ENCODE assay signal across 29 cellular contexts in genomic region chr17:49612721-49613120, GRCh38. TPM values are rescaled to one million over a fixed set of nuclear protein-coding genes. Genes with fewer than 3 reads are reported as not detected.
DNase-seq lines count a peak whose midpoint lies in the region; ATAC-seq and TF ChIP-seq lines count a peak whose summit lies in the region.
"Had no signal": no experiment of that assay in that cellular context is flagged by ENCODE, and none has a peak within 500 bp of the region (broad histone marks: within the 10 kb centered on the region; RNA-seq: fewer than 3 reads in every experiment).

No MANE protein-coding gene starts in this region.

- no peak overlapping the region for H2AFZ ChIP-seq in IMR-90 (replicated peaks; ENCODE audit: low read length, poor library complexity)
- H2AFZ ChIP-seq: GM23338 had no signal

- dilution Hi-C loops in IMR-90 (cut with HindIII; ENCODE audit: low sequenced_read_pairs, unreplicated experiment), result no loop called here

- no peaks in the 10 kb centered on the region for H3K27me3 Mint-ChIP-seq in activated CD8-positive, alpha-beta T cell treated with anti-CD3 and anti-CD28 coated beads, Interleukin-2, amount 10 ng/mL, durations not matched to agents 7 days and 5 days (ENCODE audit: low read depth)
- H3K27me3 Mint-ChIP-seq: activated CD8-positive, alpha-beta memory T cell treated with anti-CD3 and anti-CD28 coated beads, Interleukin-2, amount 10 ng/mL, durations not matched to agents 7 days and 5 days had no signal

- POLR2A ChIA-PET in IMR-90 (lab: Charles Lee; ENCODE audit: unreplicated experiment), result interaction anchor here (0.5 kb wide), 1 partner anchor 65 kb away, joined by 6 read pairs; no protein-coding TSS in a partner anchor
- POLR2A ChIA-PET in activated CD8-positive, alpha-beta T cell treated with anti-CD3 and anti-CD28 coated beads, Interleukin-2, amount 10 ng/mL, durations not matched to agents 7 days and 5 days (lab: Charles Lee), result no interaction called here

- peaks cover 17 to 22% of the 10 kb centered on the region in 2 experiments for H3K79me1 ChIP-seq in IMR-90 (ENCODE audit: low read depth in 1 of 2, low read length in 2 of 2)

- no peak overlapping the region for H3K4me3 ChIP-seq in IMR-90 (ENCODE audit: insufficient read depth, low read depth, low read length)
- H3K4me3 ChIP-seq in coronary artery, result no peak overlapping the region
- no peak overlapping the region for H3K4me3 ChIP-seq in thyroid gland (replicated peaks in 1 of 3)
- H3K4me3 ChIP-seq: dorsolateral prefrontal cortex, GM23338, SJSA1 had no signal

- H3K4me1 ChIP-seq in IMR-90 (ENCODE audit: control insufficient read depth, insufficient read depth, low read length), result no peaks in the 10 kb centered on the region
- peaks cover 25 to 64% of the 10 kb centered on the region in 2 donors for H3K4me1 ChIP-seq in thyroid gland
- H3K4me1 ChIP-seq: SJSA1 had no signal

- WGBS in IMR-90 (ENCODE audit: extremely low coverage in 2 of 2, insufficient read length in 1 of 2), 2 experiments, result no CpG with 5 or more reads among the region's 1 CpG
- 76 to 81% methylated on average over 1 of the region's 1 CpG for WGBS in thyroid gland, 2 donors

- no peak overlapping the region for H2BK5ac ChIP-seq in IMR-90 (ENCODE audit: low read depth, low read length, poor library complexity, severe bottlenecking)

- H2BK15ac ChIP-seq in IMR-90 (ENCODE audit: low read depth, low read length), result no peak overlapping the region

- H3K27ac ChIP-seq in IMR-90 (ENCODE audit: insufficient read depth, low read length), result no peak overlapping the region
- peak overlapping the region; percentile 6 to 40 for H3K27ac ChIP-seq in coronary artery
- peak overlapping the region in 2 of 3 donors; percentile 20 to 73 for H3K27ac ChIP-seq in thyroid gland
- H3K27ac ChIP-seq: C4-2B, neutrophil, RWPE1, SJSA1, WERI-Rb-1 had no signal

- no peak overlapping the region for H2AK5ac ChIP-seq in IMR-90 (ENCODE audit: low read depth, low read length)

- in situ Hi-C loops in IMR-90 (cut with MboI; ENCODE audit: low sequenced_read_pairs), result no loop called here

- no peak overlapping the region for H3K9ac ChIP-seq in IMR-90 (ENCODE audit: low read depth, low read length)

- no TSS peak for BruUV-seq in IMR-90 (replicated peaks; lab: Mats Ljungman, UMichigan)

- no peak overlapping the region for H4K5ac ChIP-seq in IMR-90 (ENCODE audit: low read depth, low read length)

- H3K36me3 Mint-ChIP-seq in activated CD8-positive, alpha-beta T cell treated with anti-CD3 and anti-CD28 coated beads, Interleukin-2, amount 10 ng/mL, durations not matched to agents 7 days and 5 days (ENCODE audit: low read depth), result peaks cover 25% of the 10 kb centered on the region

- no peak overlapping the region for H2AK9ac ChIP-seq in IMR-90 (replicated peaks; ENCODE audit: low read depth, low read length, poor library complexity)

- peaks cover 9% of the 10 kb centered on the region for H3K9me1 ChIP-seq in IMR-90 (ENCODE audit: insufficient read depth, low read length)

- H2BK20ac ChIP-seq in IMR-90 (ENCODE audit: low read depth, low read length), result no peak overlapping the region

- no peak overlapping the region for H3K14ac ChIP-seq in IMR-90 (replicated peaks; ENCODE audit: low read depth, low read length)

- ATAC-seq in IMR-90 (ENCODE audit: low read depth), result no peak
- ATAC-seq in activated CD8-positive, alpha-beta T cell treated with anti-CD3 and anti-CD28 coated beads, Interleukin-2, amount 10 ng/mL, durations not matched to agents 7 days and 5 days, result no peak
- ATAC-seq: activated CD8-positive, alpha-beta memory T cell treated with anti-CD3 and anti-CD28 coated beads, Interleukin-2, amount 10 ng/mL, durations not matched to agents 7 days and 5 days; GM23338 had no signal

- H3K4me3 Mint-ChIP-seq in activated CD8-positive, alpha-beta T cell treated with anti-CD3 and anti-CD28 coated beads, Interleukin-2, amount 10 ng/mL, durations not matched to agents 7 days and 5 days, result no peak overlapping the region
- H3K4me3 Mint-ChIP-seq: activated CD8-positive, alpha-beta memory T cell treated with anti-CD3 and anti-CD28 coated beads, Interleukin-2, amount 10 ng/mL, durations not matched to agents 7 days and 5 days; GM23338 had no signal

- TF ChIP-seq RAD21 in IMR-90 (IDR thresholded peaks at IDR 0.05; ENCODE audit: low read length), result no peak

- H3K27ac Mint-ChIP-seq in activated CD8-positive, alpha-beta T cell treated with anti-CD3 and anti-CD28 coated beads, Interleukin-2, amount 10 ng/mL, durations not matched to agents 7 days and 5 days, result no peak overlapping the region
- H3K27ac Mint-ChIP-seq: activated CD8-positive, alpha-beta memory T cell treated with anti-CD3 and anti-CD28 coated beads, Interleukin-2, amount 10 ng/mL, durations not matched to agents 7 days and 5 days; GM23338 had no signal

- H2BK120ac ChIP-seq in IMR-90 (ENCODE audit: low read depth, low read length), result no peak overlapping the region

- CTCF ChIA-PET in IMR-90 (lab: Yijun Ruan, JAX), result interaction anchor here (0.6 to 1.0 kb wide), 2 partner anchors 48 to 52 kb away, joined by 3 to 6 read pairs; no protein-coding TSS in a partner anchor
- CTCF ChIA-PET in activated CD8-positive, alpha-beta T cell treated with anti-CD3 and anti-CD28 coated beads, Interleukin-2, amount 10 ng/mL, durations not matched to agents 7 days and 5 days (lab: Charles Lee), result interaction anchor here (1.5 to 3.7 kb wide), 2 partner anchors 16 to 56 kb away, joined by 6 to 7 read pairs; no protein-coding TSS in a partner anchor

- intact Hi-C loops in IMR-90 (cut with micrococcal nuclease), result no loop called here
- intact Hi-C loops in thyroid gland (cut with DNase I), result no loop called here

- no peaks in the 10 kb centered on the region for H3K27me3 ChIP-seq in IMR-90 (ENCODE audit: control insufficient read depth, insufficient read depth, low read length)
- no peaks in the 10 kb centered on the region for H3K27me3 ChIP-seq in thyroid gland
- H3K27me3 ChIP-seq: dorsolateral prefrontal cortex, neutrophil, SJSA1 had no signal

- H3K9me3 Mint-ChIP-seq in activated CD8-positive, alpha-beta T cell treated with anti-CD3 and anti-CD28 coated beads, Interleukin-2, amount 10 ng/mL, durations not matched to agents 7 days and 5 days (ENCODE audit: insufficient read depth), result no peaks in the 10 kb centered on the region
- H3K9me3 Mint-ChIP-seq: GM23338 had no signal

- no peak overlapping the region for H3K56ac ChIP-seq in IMR-90 (ENCODE audit: extremely low read depth, insufficient read depth, low read length)

- H3K9me3 ChIP-seq in IMR-90 (ENCODE audit: control insufficient read depth, insufficient read depth, low read length), result no peaks in the 10 kb centered on the region
- no peaks in the 10 kb centered on the region for H3K9me3 ChIP-seq in thyroid gland
- H3K9me3 ChIP-seq: neutrophil, SJSA1 had no signal

- TF ChIP-seq CTCF in IMR-90 (conservative IDR thresholded peaks at IDR 0.05; ENCODE audit: low read depth, low read length) (no peak), coronary artery (IDR thresholded peaks at IDR 0.05) (no peak), thyroid gland (IDR thresholded peaks at IDR 0.05) (no peak), GM20000 (IDR thresholded peaks at IDR 0.05; ENCODE audit: extremely low read depth, missing control alignments) (no peak)

- no peak for TF ChIP-seq POLR2A in IMR-90 (IDR thresholded peaks at IDR 0.05; ENCODE audit: low read depth, low read length)
- TF ChIP-seq POLR2A in thyroid gland (IDR thresholded peaks at IDR 0.05), result no peak

- H3K4me2 ChIP-seq in IMR-90 (ENCODE audit: low read depth, low read length), result no peak overlapping the region
- H3K4me2 ChIP-seq: GM23338 had no signal

- no peak overlapping the region for H4K8ac ChIP-seq in IMR-90 (ENCODE audit: low read depth in 2 of 2, low read length in 2 of 2)

- no peaks in the 10 kb centered on the region for H3K4me1 Mint-ChIP-seq in activated CD8-positive, alpha-beta T cell treated with anti-CD3 and anti-CD28 coated beads, Interleukin-2, amount 10 ng/mL, durations not matched to agents 7 days and 5 days (ENCODE audit: low read depth)
- H3K4me1 Mint-ChIP-seq: activated CD8-positive, alpha-beta memory T cell treated with anti-CD3 and anti-CD28 coated beads, Interleukin-2, amount 10 ng/mL, durations not matched to agents 7 days and 5 days; GM23338 had no signal

- H3K36me3 ChIP-seq in IMR-90 (ENCODE audit: control insufficient read depth, insufficient read depth, low read length) (peaks cover 23% of the 10 kb centered on the region), thyroid gland (peaks cover 0 to 4% of the 10 kb centered on the region in 2 donors)

- H3K18ac ChIP-seq in IMR-90 (ENCODE audit: low read depth, low read length), result no peak overlapping the region

- H3K23ac ChIP-seq in IMR-90 (ENCODE audit: low read depth, low read length), result 0 out of 2 replicates have a peak overlapping the region, but pooled peaks have one; percentile 25

- DNase-seq in IMR-90 (no peak), coronary artery (ENCODE audit: low spot score) (no peak), left kidney (ENCODE audit: low read depth, low spot score) (peak; percentile 40), thyroid gland (no peak), globus pallidus (ENCODE audit: low spot score) (no peak), GM20000 (ENCODE audit: low spot score) (no peak), GOT3 (lab: John Stamatoyannopoulos, UW) (no peak)
- no peak for DNase-seq in activated CD8-positive, alpha-beta T cell treated with anti-CD3 and anti-CD28 coated beads, Interleukin-2, amount 10 ng/mL, durations not matched to agents 7 days and 5 days
- DNase-seq: activated CD4-positive, alpha-beta T cell treated with anti-CD3 and anti-CD28 coated beads for 48 hours; activated CD8-positive, alpha-beta memory T cell treated with anti-CD3 and anti-CD28 coated beads, Interleukin-2, amount 10 ng/mL, durations not matched to agents 7 days and 5 days; activated T-cell treated with anti-CD3 and anti-CD28 coated beads, Interleukin-2, amount 50 U/mL, for 48 hours; cerebellar nuclear complex; DMS79 treated with DMSO at 0.1 percent for 48 hours; dorsolateral prefrontal cortex; GF-D8; glutamatergic neuron; NCI-H1092; NCI-H1694 treated with DMSO at 0.1 percent for 48 hours; NCI-H446 treated with DMSO at 0.1 percent for 48 hours; NCI-H82; stimulated activated CD4-positive, alpha-beta T cell treated with anti-CD3 and anti-CD28 coated beads, Interleukin-4, amount 100 ng/mL, for 24 hours; T-helper 9 cell; WERI-Rb-1 had no signal

- H4K91ac ChIP-seq in IMR-90 (ENCODE audit: insufficient read depth, low read depth, low read length), result no peak overlapping the region

- H3K4ac ChIP-seq in IMR-90 (ENCODE audit: low read depth, low read length), result no peak overlapping the region

- 0 out of 2 replicates have a peak, but pooled peaks cover 8% of the 10 kb centered on the region for H4K20me1 ChIP-seq in IMR-90 (ENCODE audit: insufficient read depth, low read length)

TF ChIP-seq in IMR-90, 13 proteins besides CTCF, POLR2A, EP300 and RAD21:
- no peak for TF ChIP-seq NFE2L2 (IDR thresholded peaks at IDR 0.05; ENCODE audit: low read depth, low read length)
TF ChIP-seq in IMR-90: peak in this region for 0.

RNA-seq across cellular contexts. Expression of gene NXPH3, which starts 37.0 kb away (rescaled TPM):
- 0.18 and 0.28 TPM in 2 replicates for total RNA-seq in IMR-90 (2012; rRNA removed)
- polyA plus RNA-seq in IMR-90 (2012; rRNA removed), result 0.20 and 0.31 TPM in 2 replicates
- 0.22 and 0.25 TPM in 2 replicates for polyA plus RNA-seq in IMR-90 (2012; cell fraction: cytosol; rRNA removed)
- polyA plus RNA-seq in IMR-90 (2012; cell fraction: nucleus; rRNA removed; ENCODE audit: low replicate concordance), result 0.03 and 0.14 TPM in 2 replicates
- 1 to 10 TPM; 1.0 to 5.1 (median 1.2) TPM for total RNA-seq in thyroid gland
- not detected for total RNA-seq in activated CD8-positive, alpha-beta T cell treated with anti-CD3 and anti-CD28 coated beads, Interleukin-2, amount 10 ng/mL, durations not matched to agents 7 days and 5 days
- total RNA-seq: HT-29 had no signal
